Comparison of ENCODE assay signal across 11 cellular contexts in genomic region chr11:77244277-77245014, GRCh38. TPM values are rescaled to one million over a fixed set of nuclear protein-coding genes. Genes with fewer than 3 reads are reported as not detected.
DNase-seq lines count a peak whose midpoint lies in the region; TF ChIP-seq lines count a peak whose summit lies in the region.
"Had no signal": no experiment of that assay in that cellular context is flagged by ENCODE, and none has a peak within 500 bp of the region (broad histone marks: within the 10 kb centered on the region; RNA-seq: fewer than 3 reads in every experiment).

No MANE protein-coding gene starts in this region.

- no peak overlapping the region for H3K27ac Mint-ChIP-seq in activated T-helper 1 cell treated with anti-CD3 and anti-CD28 coated beads, Interleukin-12 subunit alpha, Interleukin-12 subunit beta, Interleukin-2, Interleukin-4 antibody, amounts not matched to agents 30 ng/mL and 10 ng/mL and 1 ng/mL, durations not matched to agents 14 hours and 24 hours and 36 hours

- H3K27me3 Mint-ChIP-seq in activated T-helper 1 cell treated with anti-CD3 and anti-CD28 coated beads, Interleukin-12 subunit alpha, Interleukin-12 subunit beta, Interleukin-2, Interleukin-4 antibody, amounts not matched to agents 30 ng/mL and 10 ng/mL and 1 ng/mL, durations not matched to agents 14 hours and 24 hours and 36 hours (ENCODE audit: insufficient read depth), result peaks cover 1% of the 10 kb centered on the region

- H3K9me3 Mint-ChIP-seq in activated T-helper 1 cell treated with anti-CD3 and anti-CD28 coated beads, Interleukin-12 subunit alpha, Interleukin-12 subunit beta, Interleukin-2, Interleukin-4 antibody, amounts not matched to agents 30 ng/mL and 10 ng/mL and 1 ng/mL, durations not matched to agents 14 hours and 24 hours and 36 hours, result no peaks in the 10 kb centered on the region

- no peak overlapping the region for H3K4me3 Mint-ChIP-seq in activated T-helper 1 cell treated with anti-CD3 and anti-CD28 coated beads, Interleukin-12 subunit alpha, Interleukin-12 subunit beta, Interleukin-2, Interleukin-4 antibody, amounts not matched to agents 30 ng/mL and 10 ng/mL and 1 ng/mL, durations not matched to agents 14 hours and 24 hours and 36 hours

- no peaks in the 10 kb centered on the region for H3K36me3 ChIP-seq in HEK293 (ENCODE audit: control insufficient read depth in 2 of 2, insufficient read depth in 1 of 2, low read length in 2 of 2)

- POLR2A ChIA-PET in HEK293 (lab: Yijun Ruan, JAX), result no interaction called here

- no peaks in the 10 kb centered on the region for H3K4me1 ChIP-seq in HEK293 (ENCODE audit: control insufficient read depth, insufficient read depth, low read length)

- DNase-seq in ACHN (peak; percentile 16), kidney glomerular epithelial cell (lab: John Stamatoyannopoulos, UW) (peak; percentile 16), NCI-H2081 (lab: John Stamatoyannopoulos, UW) (no peak), NCI-H2029 (lab: John Stamatoyannopoulos, UW) (no peak), COLO668 (lab: John Stamatoyannopoulos, UW; ENCODE audit: unreplicated experiment) (no peak)
- DNase-seq in activated T-helper 1 cell treated with anti-CD3 and anti-CD28 coated beads, Interleukin-12 subunit alpha, Interleukin-12 subunit beta, Interleukin-2, Interleukin-4 antibody, amounts not matched to agents 30 ng/mL and 10 ng/mL and 1 ng/mL, durations not matched to agents 14 hours and 24 hours and 36 hours (ENCODE audit: low spot score), result no peak
- DNase-seq: cortex of kidney, NCI-H1105 treated with DMSO at 0.1 percent for 48 hours had no signal

- H3K36me3 Mint-ChIP-seq in activated T-helper 1 cell treated with anti-CD3 and anti-CD28 coated beads, Interleukin-12 subunit alpha, Interleukin-12 subunit beta, Interleukin-2, Interleukin-4 antibody, amounts not matched to agents 30 ng/mL and 10 ng/mL and 1 ng/mL, durations not matched to agents 14 hours and 24 hours and 36 hours (ENCODE audit: low read depth), result no peaks in the 10 kb centered on the region

- no peak overlapping the region for H3K27ac ChIP-seq in HEK293 (ENCODE audit: extremely low read depth, low read depth, low read length)
- H3K27ac ChIP-seq in angular gyrus (ENCODE audit: low read depth, low read length), result peak overlapping the region; percentile 15

- no peaks in the 10 kb centered on the region for H3K4me1 Mint-ChIP-seq in activated T-helper 1 cell treated with anti-CD3 and anti-CD28 coated beads, Interleukin-12 subunit alpha, Interleukin-12 subunit beta, Interleukin-2, Interleukin-4 antibody, amounts not matched to agents 30 ng/mL and 10 ng/mL and 1 ng/mL, durations not matched to agents 14 hours and 24 hours and 36 hours (ENCODE audit: low read depth)

- H3K4me3 ChIP-seq in HEK293 (ENCODE audit: low read depth, low read length), result no peak overlapping the region
- H3K4me3 ChIP-seq: skin epidermis had no signal

- no peak for TF ChIP-seq CTCF in HEK293 (tag by site-specific recombination; IDR thresholded peaks at IDR 0.05)

- no peaks in the 10 kb centered on the region for H3K9me3 ChIP-seq in HEK293 (ENCODE audit: control insufficient read depth, insufficient read depth, low read depth, low read length)

- intact Hi-C loops in activated T-helper 1 cell treated with anti-CD3 and anti-CD28 coated beads, Interleukin-12 subunit alpha, Interleukin-12 subunit beta, Interleukin-2, Interleukin-4 antibody, amounts not matched to agents 30 ng/mL and 10 ng/mL and 1 ng/mL, durations not matched to agents 14 hours and 24 hours and 36 hours (cut with micrococcal nuclease), result no loop called here

- CTCF ChIA-PET in HEK293 (lab: Yijun Ruan, JAX), result interaction anchor here (0.6 kb wide), 2 partner anchors 13 to 523 kb away, joined by 3 read pairs; no protein-coding TSS in a partner anchor

- in situ Hi-C loops in ACHN (cut with HindIII; ENCODE audit: low pct_ligation_motif_present, low pct_unique_long_range_greater_than_20kb, low sequenced_read_pairs), result no loop called here

TF ChIP-seq in HEK293, 187 proteins besides CTCF, POLR2A, EP300 and RAD21:
- TF ChIP-seq, protein P1, sequence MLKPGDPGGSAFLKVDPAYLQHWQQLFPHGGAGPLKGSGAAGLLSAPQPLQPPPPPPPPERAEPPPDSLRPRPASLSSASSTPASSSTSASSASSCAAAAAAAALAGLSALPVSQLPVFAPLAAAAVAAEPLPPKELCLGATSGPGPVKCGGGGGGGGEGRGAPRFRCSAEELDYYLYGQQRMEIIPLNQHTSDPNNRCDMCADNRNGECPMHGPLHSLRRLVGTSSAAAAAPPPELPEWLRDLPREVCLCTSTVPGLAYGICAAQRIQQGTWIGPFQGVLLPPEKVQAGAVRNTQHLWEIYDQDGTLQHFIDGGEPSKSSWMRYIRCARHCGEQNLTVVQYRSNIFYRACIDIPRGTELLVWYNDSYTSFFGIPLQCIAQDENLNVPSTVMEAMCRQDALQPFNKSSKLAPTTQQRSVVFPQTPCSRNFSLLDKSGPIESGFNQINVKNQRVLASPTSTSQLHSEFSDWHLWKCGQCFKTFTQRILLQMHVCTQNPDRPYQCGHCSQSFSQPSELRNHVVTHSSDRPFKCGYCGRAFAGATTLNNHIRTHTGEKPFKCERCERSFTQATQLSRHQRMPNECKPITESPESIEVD (tag by site-specific recombination; IDR thresholded peaks at IDR 0.05), result 0 out of 2 replicates have a peak, but pooled peaks have one; percentile 26
- no peak for TF ChIP-seq TRIM28 (IDR thresholded peaks at IDR 0.05; ENCODE audit: borderline replicate concordance, low read length)
- TF ChIP-seq ZNF23 (tag by site-specific recombination; IDR thresholded peaks at IDR 0.05; ENCODE audit: borderline replicate concordance), result no peak
- no peak for TF ChIP-seq ZNF529 (tag by site-specific recombination; IDR thresholded peaks at IDR 0.05; ENCODE audit: insufficient replicate concordance)
- no peak for TF ChIP-seq ZNF146 (tag by site-specific recombination; IDR thresholded peaks at IDR 0.05)
- no peak for TF ChIP-seq KLF16 (tag by site-specific recombination; IDR thresholded peaks at IDR 0.05)

RNA-seq across cellular contexts. Expression of gene GDPD4, which starts 57.0 kb away (rescaled TPM):
- total RNA-seq in activated T-helper 1 cell treated with anti-CD3 and anti-CD28 coated beads, Interleukin-12 subunit alpha, Interleukin-12 subunit beta, Interleukin-2, Interleukin-4 antibody, amounts not matched to agents 30 ng/mL and 10 ng/mL and 1 ng/mL, durations not matched to agents 14 hours and 24 hours and 36 hours, result not detected in 2 replicates

Comparison
In these comparisons a context has a peak if more than half of its experiments do, and no peak if none do; other contexts are left out.
1. DNase-seq: peak in ACHN (single experiment) and kidney glomerular epithelial cell (single experiment); none in NCI-H2081 (0 of 2), NCI-H2029 (single experiment), COLO668 (single experiment) and activated T-helper 1 cell treated with anti-CD3 and anti-CD28 coated beads, Interleukin-12 subunit alpha, Interleukin-12 subunit beta, Interleukin-2, Interleukin-4 antibody, amounts not matched to agents 30 ng/mL and 10 ng/mL and 1 ng/mL, durations not matched to agents 14 hours and 24 hours and 36 hours (single experiment).